Comparison of ENCODE assay signal across 11 cellular contexts in the genomic region with DNA sequence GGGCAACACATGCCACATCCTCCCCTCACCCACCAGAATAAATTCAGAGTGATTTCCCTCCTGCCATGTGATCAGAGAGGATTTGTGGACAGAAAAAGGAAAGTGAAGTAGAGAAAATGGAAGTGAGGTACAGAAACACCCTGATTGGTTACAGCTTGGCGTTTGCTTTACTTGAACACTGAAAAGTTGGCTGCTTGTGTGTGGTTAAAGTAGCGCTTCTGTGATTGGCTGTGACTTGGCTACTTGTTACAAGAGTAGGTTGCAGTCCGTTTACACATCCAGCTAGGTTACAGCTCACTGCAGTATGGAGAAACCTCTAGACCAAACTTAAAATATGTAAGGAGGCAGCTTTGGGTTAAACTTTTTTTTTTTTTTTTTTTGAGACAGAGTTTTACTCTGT.
DNase-seq lines count a peak whose midpoint lies in the region; ATAC-seq, FAIRE-seq and TF ChIP-seq lines count a peak whose summit lies in the region.
"Had no signal": no experiment of that assay in that cellular context is flagged by ENCODE, and none has a peak within 500 bp of the region (broad histone marks: within the 10 kb centered on the region; RNA-seq: fewer than 3 reads in every experiment).

No MANE protein-coding gene starts in this region.

- no peak for TF ChIP-seq POLR2A in esophagus squamous epithelium (IDR thresholded peaks at IDR 0.05)

- H3K27me3 ChIP-seq in esophagus squamous epithelium, result no peaks in the 10 kb centered on the region
- H3K27me3 ChIP-seq: neutrophil had no signal

- WGBS in esophagus squamous epithelium, 2 donors, result 85 to 86% methylated on average over 3 of the region's 3 CpGs

- H3K27ac ChIP-seq in esophagus squamous epithelium, result no peak overlapping the region
- H3K27ac ChIP-seq: neutrophil had no signal

- H3K4me1 ChIP-seq in esophagus squamous epithelium, result no peaks in the 10 kb centered on the region

- no peak for TF ChIP-seq CTCF in esophagus squamous epithelium (IDR thresholded peaks at IDR 0.05)

- H3K4me3 ChIP-seq in esophagus squamous epithelium, result no peak overlapping the region

- ATAC-seq in GM18519 (IDR thresholded peaks at IDR 0.05; ENCODE audit: low FRiP score, unreplicated experiment) (peak; percentile 47), GM21529 (IDR thresholded peaks at IDR 0.05; ENCODE audit: unreplicated experiment) (peak; percentile 74), HG03280 (IDR thresholded peaks at IDR 0.05; ENCODE audit: unreplicated experiment) (peak; percentile 75), esophagus mucosa (peak; percentile 36)

- no peaks in the 10 kb centered on the region for H3K36me3 ChIP-seq in esophagus squamous epithelium
- H3K36me3 ChIP-seq: neutrophil had no signal

- DNase-seq in esophagus squamous epithelium (lab: John Stamatoyannopoulos, UW) (no peak), NCI-H1105 (lab: John Stamatoyannopoulos, UW) (no peak), HTR-8/SVneo (ENCODE audit: insufficient read length, low spot score) (no peak)
- no peak for DNase-seq in stimulated activated CD4-positive, alpha-beta T cell treated with anti-CD3 and anti-CD28 coated beads, Interleukin-4, amount 100 ng/mL, for 1 hour
- DNase-seq: activated T-cell treated with anti-CD3 and anti-CD28 coated beads for 4 hours, SIG-M5 had no signal

- intact Hi-C loops in esophagus squamous epithelium (cut with DNase I), result no loop called here

- FAIRE-seq in HTR-8/SVneo (lab: Jason Lieb, UNC), result no peak

- H3K9me3 ChIP-seq in esophagus squamous epithelium, result no peaks in the 10 kb centered on the region
- H3K9me3 ChIP-seq: neutrophil had no signal
